In genomic region chr19:12391148-12391547, GRCh38 we compare ENCODE assay signal across 1 cellular context. TPM values are rescaled to one million over a fixed set of nuclear protein-coding genes. Genes with fewer than 3 reads are reported as not detected.
"Had no signal": no experiment of that assay in that cellular context is flagged by ENCODE, and none has a peak within 500 bp of the region (broad histone marks: within the 10 kb centered on the region; RNA-seq: fewer than 3 reads in every experiment).

No MANE protein-coding gene starts in this region.

RNA-seq across cellular contexts. Expression of gene ZNF799, which starts 9.9 kb away (rescaled TPM):
- total RNA-seq: H7 had no signal

RNA-seq across cellular contexts. Expression of gene ZNF442, which starts 25.7 kb away (rescaled TPM):
- total RNA-seq: H7 had no signal

RNA-seq across cellular contexts. Expression of gene ZNF563, which starts 57.7 kb away (rescaled TPM):
- total RNA-seq: H7 had no signal
